8 cellular contexts compared by ENCODE assay signal in genomic region chr7:66654275-66655112, GRCh38. TPM values are rescaled to one million over a fixed set of nuclear protein-coding genes. Genes with fewer than 3 reads are reported as not detected.
A peak's percentile ranks its signal among the peaks of the same experiment; 100 is the strongest.
DNase-seq lines count a peak whose midpoint lies in the region; ATAC-seq and TF ChIP-seq lines count a peak whose summit lies in the region.

No MANE protein-coding gene starts in this region.

- H3K9me3 ChIP-seq in DND-41 (ENCODE audit: insufficient read depth, low read length, severe bottlenecking) (no peaks in the 10 kb centered on the region), KOPT-K1 (ENCODE audit: insufficient read depth, low read length, poor library complexity, severe bottlenecking) (no peaks in the 10 kb centered on the region), Peyer's patch (no peaks in the 10 kb centered on the region)

- peaks cover 15% of the 10 kb centered on the region for H3K4me1 Mint-ChIP-seq in activated T-helper 1 cell treated with anti-CD3 and anti-CD28 coated beads, Interleukin-12 subunit alpha, Interleukin-12 subunit beta, Interleukin-2, Interleukin-4 antibody, amounts not matched to agents 30 ng/mL and 10 ng/mL and 1 ng/mL, durations not matched to agents 14 hours and 24 hours and 36 hours (ENCODE audit: low read depth)
- peaks cover 28 to 35% (median 34%) of the 10 kb centered on the region in 3 donors for H3K4me1 Mint-ChIP-seq in naive B cell
- H3K4me1 Mint-ChIP-seq in stimulated activated effector memory CD8-positive, alpha-beta T cell treated with anti-CD3 and anti-CD28 coated beads, Interleukin-12 subunit alpha, Interleukin-12 subunit beta, amount 100 ng/mL, for 72 hours: peaks cover 25% of the 10 kb centered on the region

- peak overlapping the region; percentile 79 to 84 for H3K4me3 ChIP-seq in DND-41 (ENCODE audit: low read depth in 1 of 2, low read length in 2 of 2)
- peak overlapping the region; percentile 65 to 91 (median 76) for H3K4me3 ChIP-seq in Peyer's patch

- no peaks in the 10 kb centered on the region; the same call in 1 of the 2 replicates for H3K36me3 ChIP-seq in DND-41 (ENCODE audit: insufficient read depth, low read length)
- H3K36me3 ChIP-seq in KOPT-K1 (ENCODE audit: insufficient read depth, low read length): no peaks in the 10 kb centered on the region
- H3K36me3 ChIP-seq in Peyer's patch: no peaks in the 10 kb centered on the region

- TF ChIP-seq POLR2A in Peyer's patch (IDR thresholded peaks at IDR 0.05): peak; percentile 95 to 99

- H3K27me3 ChIP-seq in DND-41 (ENCODE audit: insufficient read depth, low read length, poor library complexity): no peaks in the 10 kb centered on the region
- H3K27me3 ChIP-seq in Peyer's patch: no peaks in the 10 kb centered on the region

- peak overlapping the region; percentile 93 for H3K4me2 ChIP-seq in DND-41 (ENCODE audit: insufficient read depth, low read length)

- DNase-seq in DND-41 (peak; percentile 97), Peyer's patch (peak; percentile 99), fibroblast of gingiva (ENCODE audit: low read depth) (peak; percentile 97), naive B cell (peak; percentile 99)
- peak; percentile 98 for DNase-seq in activated T-helper 1 cell treated with anti-CD3 and anti-CD28 coated beads, Interleukin-12 subunit alpha, Interleukin-12 subunit beta, Interleukin-2, Interleukin-4 antibody, amounts not matched to agents 30 ng/mL and 10 ng/mL and 1 ng/mL, durations not matched to agents 14 hours and 24 hours and 36 hours (ENCODE audit: low spot score)
- peak; percentile 95 to 99 for DNase-seq in stimulated activated effector memory CD8-positive, alpha-beta T cell treated with anti-CD3 and anti-CD28 coated beads, Interleukin-12 subunit alpha, Interleukin-12 subunit beta, amount 100 ng/mL, for 72 hours (ENCODE audit: low spot score in 2 of 2)

- TF ChIP-seq CTCF in DND-41 (IDR thresholded peaks at IDR 0.05; ENCODE audit: borderline replicate concordance, extremely low read depth, low read length, poor library complexity, severe bottlenecking) (no peak), Peyer's patch (IDR thresholded peaks at IDR 0.05) (peak in 1 of 6 experiments; percentile 45)

- peak overlapping the region; percentile 86 for H3K27ac ChIP-seq in DND-41 (ENCODE audit: low read length)
- peak overlapping the region; percentile 78 for H3K27ac ChIP-seq in KOPT-K1 (ENCODE audit: low read depth, low read length, poor library complexity, severe bottlenecking)
- H3K27ac ChIP-seq in Peyer's patch: peak overlapping the region; percentile 94 to 99 (median 98)

- intact Hi-C loops in activated T-helper 1 cell treated with anti-CD3 and anti-CD28 coated beads, Interleukin-12 subunit alpha, Interleukin-12 subunit beta, Interleukin-2, Interleukin-4 antibody, amounts not matched to agents 30 ng/mL and 10 ng/mL and 1 ng/mL, durations not matched to agents 14 hours and 24 hours and 36 hours (cut with micrococcal nuclease): loop anchor here (1.0 to 10.0 kb wide), 10 partner anchors 26 to 650 kb away; partner anchors contain the start of genes KCTD7, RABGEF1 and TYW1

- no peaks in the 10 kb centered on the region for H3K9me3 Mint-ChIP-seq in activated T-helper 1 cell treated with anti-CD3 and anti-CD28 coated beads, Interleukin-12 subunit alpha, Interleukin-12 subunit beta, Interleukin-2, Interleukin-4 antibody, amounts not matched to agents 30 ng/mL and 10 ng/mL and 1 ng/mL, durations not matched to agents 14 hours and 24 hours and 36 hours
- no peaks in the 10 kb centered on the region for H3K9me3 Mint-ChIP-seq in naive B cell
- no peaks in the 10 kb centered on the region for H3K9me3 Mint-ChIP-seq in stimulated activated effector memory CD8-positive, alpha-beta T cell treated with anti-CD3 and anti-CD28 coated beads, Interleukin-12 subunit alpha, Interleukin-12 subunit beta, amount 100 ng/mL, for 72 hours

- peaks cover 4% of the 10 kb centered on the region for H3K36me3 Mint-ChIP-seq in activated T-helper 1 cell treated with anti-CD3 and anti-CD28 coated beads, Interleukin-12 subunit alpha, Interleukin-12 subunit beta, Interleukin-2, Interleukin-4 antibody, amounts not matched to agents 30 ng/mL and 10 ng/mL and 1 ng/mL, durations not matched to agents 14 hours and 24 hours and 36 hours (ENCODE audit: low read depth)
- no peaks in the 10 kb centered on the region for H3K36me3 Mint-ChIP-seq in naive B cell
- peaks cover 50% of the 10 kb centered on the region for H3K36me3 Mint-ChIP-seq in stimulated activated effector memory CD8-positive, alpha-beta T cell treated with anti-CD3 and anti-CD28 coated beads, Interleukin-12 subunit alpha, Interleukin-12 subunit beta, amount 100 ng/mL, for 72 hours

- peak overlapping the region; percentile 93 for H2AFZ ChIP-seq in DND-41 (ENCODE audit: low read depth, low read length)

- no peaks in the 10 kb centered on the region for H3K27me3 Mint-ChIP-seq in activated T-helper 1 cell treated with anti-CD3 and anti-CD28 coated beads, Interleukin-12 subunit alpha, Interleukin-12 subunit beta, Interleukin-2, Interleukin-4 antibody, amounts not matched to agents 30 ng/mL and 10 ng/mL and 1 ng/mL, durations not matched to agents 14 hours and 24 hours and 36 hours (ENCODE audit: insufficient read depth)
- no peaks in the 10 kb centered on the region for H3K27me3 Mint-ChIP-seq in naive B cell

- H3K79me2 ChIP-seq in DND-41 (ENCODE audit: insufficient read depth, low read length): peaks cover 59% of the 10 kb centered on the region

- peak overlapping the region; percentile 81 for H3K9ac ChIP-seq in DND-41 (ENCODE audit: low read depth, low read length)

- ATAC-seq in DND-41 (ENCODE audit: insufficient read depth, low read depth) (peak; percentile 94), GM21825 (IDR thresholded peaks at IDR 0.05; ENCODE audit: unreplicated experiment) (peak; percentile 92), naive B cell (ENCODE audit: low read depth in 2 of 2) (peak; percentile 91)
- ATAC-seq in stimulated activated effector memory CD8-positive, alpha-beta T cell treated with anti-CD3 and anti-CD28 coated beads, Interleukin-12 subunit alpha, Interleukin-12 subunit beta, amount 100 ng/mL, for 72 hours: peak; percentile 96

- peak overlapping the region; percentile 94 for H3K27ac Mint-ChIP-seq in activated T-helper 1 cell treated with anti-CD3 and anti-CD28 coated beads, Interleukin-12 subunit alpha, Interleukin-12 subunit beta, Interleukin-2, Interleukin-4 antibody, amounts not matched to agents 30 ng/mL and 10 ng/mL and 1 ng/mL, durations not matched to agents 14 hours and 24 hours and 36 hours
- H3K27ac Mint-ChIP-seq in naive B cell: peak overlapping the region; percentile 98 to 100 (median 99)
- H3K27ac Mint-ChIP-seq in stimulated activated effector memory CD8-positive, alpha-beta T cell treated with anti-CD3 and anti-CD28 coated beads, Interleukin-12 subunit alpha, Interleukin-12 subunit beta, amount 100 ng/mL, for 72 hours: peak overlapping the region; percentile 98

- peaks cover 7% of the 10 kb centered on the region; the same call in 1 of the 2 replicates for H4K20me1 ChIP-seq in DND-41 (ENCODE audit: insufficient read depth, low read length)

- H3K4me1 ChIP-seq in DND-41 (ENCODE audit: insufficient read depth, low read length) (peaks cover 27% of the 10 kb centered on the region), Peyer's patch (peaks cover 0 to 4% (median 2%) of the 10 kb centered on the region in 4 donors)

- H3K4me3 Mint-ChIP-seq in activated T-helper 1 cell treated with anti-CD3 and anti-CD28 coated beads, Interleukin-12 subunit alpha, Interleukin-12 subunit beta, Interleukin-2, Interleukin-4 antibody, amounts not matched to agents 30 ng/mL and 10 ng/mL and 1 ng/mL, durations not matched to agents 14 hours and 24 hours and 36 hours: peak overlapping the region; percentile 94
- H3K4me3 Mint-ChIP-seq in naive B cell: peak overlapping the region; percentile 93 to 99 (median 98)
- peak overlapping the region; percentile 95 for H3K4me3 Mint-ChIP-seq in stimulated activated effector memory CD8-positive, alpha-beta T cell treated with anti-CD3 and anti-CD28 coated beads, Interleukin-12 subunit alpha, Interleukin-12 subunit beta, amount 100 ng/mL, for 72 hours

RNA-seq across cellular contexts. Expression of gene KCTD7, which starts 25.8 kb away (rescaled TPM):
- 10 to 100 TPM in 2 of 4 donors, 1 to 10 TPM in 2; 6.6 to 20.7 (median 14.3) TPM for total RNA-seq in Peyer's patch
- total RNA-seq in activated T-helper 1 cell treated with anti-CD3 and anti-CD28 coated beads, Interleukin-12 subunit alpha, Interleukin-12 subunit beta, Interleukin-2, Interleukin-4 antibody, amounts not matched to agents 30 ng/mL and 10 ng/mL and 1 ng/mL, durations not matched to agents 14 hours and 24 hours and 36 hours: 11.0 and 13.8 TPM in 2 replicates
- polyA plus RNA-seq in naive B cell (ENCODE audit: low read depth in 6 of 6): 1 to 10 TPM; 6.5 to 9.7 (median 8.8) TPM

Comparison
In these comparisons a context has a peak if more than half of its experiments do, and no peak if none do; other contexts are left out.
1. Peak in every context shown above with its lines: DNase-seq, ATAC-seq, H3K4me3 ChIP-seq and H3K27ac ChIP-seq.